Comparison of ENCODE assay signal across 1 cellular context in genomic region chr22:20393705-20394476, GRCh38.
TF ChIP-seq lines count a peak whose summit lies in the region.

Gene ZNF74 (plus strand): TSS chr22:20394151. CDS start chr22:20394629, 478 bp downstream.

TF ChIP-seq in WTC11, 78 proteins besides CTCF, POLR2A, EP300 and RAD21 (continued from another document and continues in another):
- TF ChIP-seq ZNF532 (CRISPR knock-in tag; IDR thresholded peaks at IDR 0.05; ENCODE audit: borderline replicate concordance) (no peak), MAX (CRISPR knock-in tag; IDR thresholded peaks at IDR 0.05) (peak; percentile 82), PRDM15 (CRISPR knock-in tag; IDR thresholded peaks at IDR 0.05) (peak; percentile 88), HMGA2 (CRISPR knock-in tag; IDR thresholded peaks at IDR 0.05) (no peak), ZNF281 (CRISPR knock-in tag; IDR thresholded peaks at IDR 0.05) (no peak), GRHL2 (CRISPR knock-in tag; IDR thresholded peaks at IDR 0.05; ENCODE audit: insufficient replicate concordance, severe bottlenecking) (no peak), E2F5 (CRISPR knock-in tag; IDR thresholded peaks at IDR 0.05) (peak; percentile 64; the same call in 1 of the 2 replicates), RORB (CRISPR knock-in tag; IDR thresholded peaks at IDR 0.05) (no peak), ARID4B (CRISPR knock-in tag; IDR thresholded peaks at IDR 0.05; ENCODE audit: borderline replicate concordance) (peak; percentile 87), ZNF121 (CRISPR knock-in tag; IDR thresholded peaks at IDR 0.05) (no peak), FOXP4 (CRISPR knock-in tag; IDR thresholded peaks at IDR 0.05) (0 out of 2 replicates have a peak, but pooled peaks have one; percentile 49), ZNF219 (CRISPR knock-in tag; IDR thresholded peaks at IDR 0.05; ENCODE audit: borderline replicate concordance) (peak; percentile 75; the same call in 1 of the 2 replicates), ERG (CRISPR knock-in tag; IDR thresholded peaks at IDR 0.05) (no peak), ZNF317 (CRISPR knock-in tag; IDR thresholded peaks at IDR 0.05; ENCODE audit: borderline replicate concordance, low read depth) (no peak), ETV6 (CRISPR knock-in tag; IDR thresholded peaks at IDR 0.05) (0 out of 2 replicates have a peak, but pooled peaks have one; percentile 56), JAZF1 (CRISPR knock-in tag; IDR thresholded peaks at IDR 0.05) (no peak), IRF1 (CRISPR knock-in tag; IDR thresholded peaks at IDR 0.05) (no peak), CBFB (CRISPR knock-in tag; IDR thresholded peaks at IDR 0.05; ENCODE audit: low read depth) (no peak), IRF2 (CRISPR knock-in tag; IDR thresholded peaks at IDR 0.05; ENCODE audit: borderline replicate concordance, low read depth) (no peak), ZNF416 (CRISPR knock-in tag; IDR thresholded peaks at IDR 0.05) (0 out of 2 replicates have a peak, but pooled peaks have one; percentile 36), USF2 (CRISPR knock-in tag; IDR thresholded peaks at IDR 0.05) (no peak), MXD4 (CRISPR knock-in tag; IDR thresholded peaks at IDR 0.05; ENCODE audit: borderline replicate concordance) (no peak), ZNF425 (CRISPR knock-in tag; conservative IDR thresholded peaks at IDR 0.05) (no peak), ZNF423 (CRISPR knock-in tag; IDR thresholded peaks at IDR 0.05) (no peak), GABPB1 (CRISPR knock-in tag; IDR thresholded peaks at IDR 0.05) (peak; percentile 12; the same call in 1 of the 2 replicates)
